In the genomic region with DNA sequence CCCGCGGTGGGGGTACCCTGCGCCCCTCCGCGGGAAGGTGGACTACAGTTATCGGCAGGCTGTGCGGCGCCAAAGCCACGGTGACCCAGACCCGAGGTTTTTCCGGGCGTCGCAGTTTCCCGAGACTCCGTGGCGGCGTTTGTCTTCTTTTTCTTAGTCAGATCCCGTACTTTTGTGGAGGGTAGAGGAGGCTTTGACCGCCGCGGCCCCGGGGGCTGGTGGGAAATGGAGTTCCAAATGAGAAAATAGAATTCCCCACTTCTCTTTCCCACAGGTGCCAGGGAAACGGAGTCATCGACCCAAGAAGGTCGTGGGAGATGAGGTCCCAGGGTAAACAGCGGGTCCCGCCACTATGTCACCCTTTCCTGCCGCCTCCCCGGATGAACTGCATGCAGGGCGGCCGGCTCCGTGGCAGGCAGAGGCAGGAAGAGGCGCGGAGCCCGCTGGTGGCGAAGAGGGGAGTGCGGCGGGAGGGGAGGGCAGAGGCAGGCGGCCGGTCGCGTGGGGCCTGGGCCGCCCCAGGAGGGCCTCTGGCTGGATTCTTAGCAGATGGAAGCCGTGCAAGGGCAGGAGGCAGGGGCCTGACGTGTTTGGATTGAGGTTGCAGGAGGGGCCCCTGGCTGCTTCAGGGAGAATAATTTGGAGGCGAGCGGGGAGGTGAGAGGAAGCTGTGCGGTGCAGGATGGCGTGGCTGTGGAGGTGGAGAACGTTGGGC, we compare ENCODE assay signal across 8 cellular contexts. TPM values are rescaled to one million over a fixed set of nuclear protein-coding genes. Genes with fewer than 3 reads are reported as not detected.
DNase-seq lines count a peak whose midpoint lies in the region; ATAC-seq and TF ChIP-seq lines count a peak whose summit lies in the region.

No MANE protein-coding gene starts in this region.

- DNase-seq in DND-41 (no peak), coronary artery (ENCODE audit: low spot score) (no peak), medulla oblongata (ENCODE audit: extremely low spot score) (peak; percentile 39), stomach (no peak), posterior vena cava (ENCODE audit: low spot score) (no peak)
- peak; percentile 68 for DNase-seq in activated CD4-positive, alpha-beta T cell treated with anti-CD3 and anti-CD28 coated beads for 48 hours

- no peaks in the 10 kb centered on the region for H3K79me2 ChIP-seq in DND-41 (ENCODE audit: insufficient read depth, low read length)

- TF ChIP-seq CTCF in DND-41 (IDR thresholded peaks at IDR 0.05; ENCODE audit: borderline replicate concordance, extremely low read depth, low read length, poor library complexity, severe bottlenecking) (no peak), coronary artery (IDR thresholded peaks at IDR 0.05) (no peak), stomach (IDR thresholded peaks at IDR 0.05) (no peak)

- H3K9ac ChIP-seq in DND-41 (ENCODE audit: low read depth, low read length), result no peak overlapping the region

- no peak for TF ChIP-seq POLR2A in stomach (IDR thresholded peaks at IDR 0.05)

- no peak overlapping the region for H2AFZ ChIP-seq in DND-41 (ENCODE audit: low read depth, low read length)

- peak; percentile 23; the same call in 1 of the 3 replicates for ATAC-seq in DND-41 (ENCODE audit: insufficient read depth, low read depth)
- ATAC-seq in HG03457 (IDR thresholded peaks at IDR 0.05; ENCODE audit: unreplicated experiment), result no peak
- ATAC-seq in GM19328 (IDR thresholded peaks at IDR 0.05; ENCODE audit: unreplicated experiment), result no peak

- peaks cover 41% of the 10 kb centered on the region for H4K20me1 ChIP-seq in DND-41 (ENCODE audit: insufficient read depth, low read length)

- H3K9me3 ChIP-seq in DND-41 (ENCODE audit: insufficient read depth, low read length, severe bottlenecking) (no peaks in the 10 kb centered on the region), stomach (no peaks in the 10 kb centered on the region)

- H3K36me3 ChIP-seq in DND-41 (ENCODE audit: insufficient read depth, low read length) (peaks cover 52% of the 10 kb centered on the region), stomach (peaks cover 33 to 40% (median 40%) of the 10 kb centered on the region in 4 donors)

- TF ChIP-seq EP300 in stomach (IDR thresholded peaks at IDR 0.05), result no peak

- H3K4me2 ChIP-seq in DND-41 (ENCODE audit: insufficient read depth, low read length), result no peak overlapping the region

- intact Hi-C loops in stomach (cut with DNase I; ENCODE audit: low total_unique reads) (no loop called here), posterior vena cava (cut with DNase I) (no loop called here)

- H3K27ac ChIP-seq in DND-41 (ENCODE audit: low read length) (no peak overlapping the region), coronary artery (peak overlapping the region; percentile 78 to 89), stomach (peak overlapping the region; percentile 78 to 90 (median 83))

- H3K27me3 ChIP-seq in DND-41 (ENCODE audit: insufficient read depth, low read length, poor library complexity), result no peaks in the 10 kb centered on the region
- no peaks in the 10 kb centered on the region for H3K27me3 ChIP-seq in stomach

- 2 to 8% (median 3%) methylated on average over 40 to 50 of the region's 50 CpGs for WGBS in stomach, 5 donors

- H3K4me1 ChIP-seq in DND-41 (ENCODE audit: insufficient read depth, low read length), result no peaks in the 10 kb centered on the region
- peaks cover 7 to 31% (median 21%) of the 10 kb centered on the region in 4 donors for H3K4me1 ChIP-seq in stomach

- no peak overlapping the region for H3K4me3 ChIP-seq in DND-41 (ENCODE audit: low read depth in 1 of 2, low read length in 2 of 2)
- H3K4me3 ChIP-seq in coronary artery, result peak overlapping the region; percentile 77
- peak overlapping the region; percentile 45 to 56 (median 50) for H3K4me3 ChIP-seq in stomach

RNA-seq across cellular contexts. Expression of gene CYTH2, which starts 11.5 kb away (rescaled TPM):
- total RNA-seq in stomach (100 to 1,000 TPM in 2 of 5 donors, 10 to 100 TPM in 3; 39.3 to 229 (median 75.9) TPM), posterior vena cava (10 to 100 TPM; 34.1 to 49.2 TPM)
- polyA plus RNA-seq in stomach, result 10 to 100 TPM; 46.3 to 63.7 (median 48.8) TPM

RNA-seq across cellular contexts. Expression of gene KCNJ14, which starts 25.3 kb away (rescaled TPM):
- total RNA-seq in stomach, result 1 to 10 TPM in 2 of 5 donors, under 1 TPM in 1, not detected in 2; 0.92 to 4.6 (median 1.0) TPM
- polyA plus RNA-seq in stomach, result under 1 TPM in 2 of 3 donors, not detected in 1; 0.19 to 0.75 TPM
- under 1 TPM; 0.52 to 0.65 TPM for total RNA-seq in posterior vena cava

RNA-seq across cellular contexts. Expression of gene LMTK3, which starts 31.0 kb away (rescaled TPM):
- 10 to 100 TPM in 1 of 5 donors, 1 to 10 TPM in 1, under 1 TPM in 2, not detected in 1; 0.45 to 23.5 (median 1.1) TPM for total RNA-seq in stomach
- polyA plus RNA-seq in stomach, result 1 to 10 TPM; 1.1 to 3.5 (median 2.8) TPM
- under 1 TPM; 0.19 to 0.57 TPM for total RNA-seq in posterior vena cava

RNA-seq across cellular contexts. Expression of gene GRWD1, which starts 34.9 kb away (rescaled TPM):
- 10 to 100 TPM in 4 of 5 donors, 1 to 10 TPM in 1; 5.8 to 49.4 (median 18.5) TPM for total RNA-seq in stomach
- polyA plus RNA-seq in stomach, result 10 to 100 TPM in 2 of 3 donors, 1 to 10 TPM in 1; 7.6 to 13.9 (median 12.8) TPM
- total RNA-seq in posterior vena cava, result 10 to 100 TPM; 21.1 to 24.2 TPM

Comparison
In these comparisons a context has a peak if more than half of its experiments do, and no peak if none do; other contexts are left out.
1. DNase-seq: peak in activated CD4-positive, alpha-beta T cell treated with anti-CD3 and anti-CD28 coated beads for 48 hours (single experiment) and medulla oblongata (single experiment); none in DND-41 (single experiment), coronary artery (single experiment), stomach (single experiment) and posterior vena cava (single experiment).
2. H3K4me3 ChIP-seq: peak in coronary artery (single experiment) and stomach (4 of 4); none in DND-41 (0 of 2).